10 cellular contexts compared by ENCODE assay signal in the genomic region with DNA sequence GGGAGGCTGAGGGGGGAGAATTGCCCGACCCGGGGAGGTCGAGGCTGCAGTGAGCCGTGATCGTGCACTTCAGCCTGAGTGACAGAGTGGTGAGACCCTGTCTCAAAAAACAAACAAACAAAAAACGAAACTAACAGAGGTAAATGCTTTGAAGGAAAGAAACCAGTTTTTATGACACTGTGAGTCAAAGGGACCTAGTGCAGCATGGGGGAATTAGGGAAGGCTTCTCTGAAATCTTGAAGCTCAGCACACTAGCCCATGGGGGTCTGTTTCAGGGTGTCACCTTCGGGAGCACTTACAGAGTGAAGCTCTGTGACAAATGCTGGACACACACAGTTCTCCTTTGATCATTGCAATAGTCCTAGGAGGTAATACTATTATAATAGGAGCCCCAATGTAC. TPM values are rescaled to one million over a fixed set of nuclear protein-coding genes. Genes with fewer than 3 reads are reported as not detected.
DNase-seq lines count a peak whose midpoint lies in the region; ATAC-seq, FAIRE-seq and TF ChIP-seq lines count a peak whose summit lies in the region.
"Had no signal": no experiment of that assay in that cellular context is flagged by ENCODE, and none has a peak within 500 bp of the region (broad histone marks: within the 10 kb centered on the region; RNA-seq: fewer than 3 reads in every experiment).

No MANE protein-coding gene starts in this region.

- no peak for TF ChIP-seq CTCF in tibial nerve (IDR thresholded peaks at IDR 0.05)
- TF ChIP-seq CTCF in RWPE1 (conservative IDR thresholded peaks at IDR 0.05; ENCODE audit: low read depth) = no peak

- H3K4me1 ChIP-seq in mesodermal cell (ENCODE audit: control insufficient read depth, insufficient read depth, low read length, poor library complexity, severe bottlenecking) (peaks cover 54% of the 10 kb centered on the region), tibial nerve (peaks cover 0 to 45% (median 27%) of the 10 kb centered on the region in 4 donors), small intestine (ENCODE audit: control insufficient read depth in 2 of 2, insufficient read depth in 1 of 2, low read depth in 1 of 2, low read length in 1 of 2) (peaks cover 0 to 6% of the 10 kb centered on the region in 2 donors)
- H3K4me1 ChIP-seq: ascending aorta had no signal

- H3K4me1 Mint-ChIP-seq in activated naive CD8-positive, alpha-beta T cell treated with anti-CD3 and anti-CD28 coated beads for 36 hours = peaks cover 13% of the 10 kb centered on the region
- peaks cover 34% of the 10 kb centered on the region for H3K4me1 Mint-ChIP-seq in activated naive CD8-positive, alpha-beta T cell treated with anti-CD3 and anti-CD28 coated beads, Interleukin-2, amount 50 U/mL, for 24 hours

- no peaks in the 10 kb centered on the region for H3K36me3 Mint-ChIP-seq in activated naive CD8-positive, alpha-beta T cell treated with anti-CD3 and anti-CD28 coated beads for 36 hours
- H3K36me3 Mint-ChIP-seq in activated naive CD8-positive, alpha-beta T cell treated with anti-CD3 and anti-CD28 coated beads, Interleukin-2, amount 50 U/mL, for 24 hours (ENCODE audit: low read depth) = no peaks in the 10 kb centered on the region

- H3K27me3 ChIP-seq in tibial nerve (no peaks in the 10 kb centered on the region), small intestine (ENCODE audit: control insufficient read depth in 2 of 2, insufficient read depth in 2 of 2, low read length in 2 of 2) (no peaks in the 10 kb centered on the region)
- H3K27me3 ChIP-seq: ascending aorta had no signal

- TF ChIP-seq POLR2A in tibial nerve (IDR thresholded peaks at IDR 0.05) = no peak

- H3K27ac Mint-ChIP-seq in activated naive CD8-positive, alpha-beta T cell treated with anti-CD3 and anti-CD28 coated beads for 36 hours = peak overlapping the region; percentile 68
- H3K27ac Mint-ChIP-seq in activated naive CD8-positive, alpha-beta T cell treated with anti-CD3 and anti-CD28 coated beads, Interleukin-2, amount 50 U/mL, for 24 hours = no peak overlapping the region

- no peaks in the 10 kb centered on the region for H3K9me3 Mint-ChIP-seq in activated naive CD8-positive, alpha-beta T cell treated with anti-CD3 and anti-CD28 coated beads for 36 hours
- no peaks in the 10 kb centered on the region for H3K9me3 Mint-ChIP-seq in activated naive CD8-positive, alpha-beta T cell treated with anti-CD3 and anti-CD28 coated beads, Interleukin-2, amount 50 U/mL, for 24 hours

- WGBS in mesodermal cell (ENCODE audit: insufficient coverage in 2 of 2), 2 experiments = 79 to 93% methylated on average over 2 to 6 of the region's 7 CpGs
- WGBS in tibial nerve, 2 donors = 71 to 73% methylated on average over 7 of the region's 7 CpGs
- WGBS in small intestine, 3 donors = 27 to 47% (median 38%) methylated on average over 7 of the region's 7 CpGs

- POLR2A ChIA-PET in RWPE1 (lab: Yijun Ruan, JAX; ENCODE audit: low non-redundant PET) = no interaction called here

- H3K36me3 ChIP-seq in mesodermal cell (ENCODE audit: control insufficient read depth, insufficient read depth, low read length) (peaks cover 9% of the 10 kb centered on the region), tibial nerve (peaks cover 0 to 6% (median 0%) of the 10 kb centered on the region in 3 donors), small intestine (ENCODE audit: control insufficient read depth in 2 of 2, insufficient read depth in 2 of 2, low read length in 2 of 2) (no peaks in the 10 kb centered on the region)
- H3K36me3 ChIP-seq: ascending aorta had no signal

- CTCF ChIA-PET in RWPE1 (lab: Yijun Ruan, JAX) = no interaction called here

- H3K4me3 ChIP-seq in mesodermal cell (ENCODE audit: extremely low read depth, insufficient read depth, low read length, poor library complexity, severe bottlenecking) (no peak overlapping the region), tibial nerve (peak overlapping the region in 1 of 4 donors; percentile 20), small intestine (ENCODE audit: low read depth in 1 of 2, low read length in 2 of 2) (no peak overlapping the region)
- H3K4me3 ChIP-seq: ascending aorta had no signal

- no peak for ATAC-seq in activated naive CD8-positive, alpha-beta T cell treated with anti-CD3 and anti-CD28 coated beads, Interleukin-2, amount 50 U/mL, for 24 hours
- no peak for ATAC-seq in GM21529 (IDR thresholded peaks at IDR 0.05; ENCODE audit: unreplicated experiment)

- H3K27me3 Mint-ChIP-seq in activated naive CD8-positive, alpha-beta T cell treated with anti-CD3 and anti-CD28 coated beads for 36 hours = peaks cover 3% of the 10 kb centered on the region
- H3K27me3 Mint-ChIP-seq in activated naive CD8-positive, alpha-beta T cell treated with anti-CD3 and anti-CD28 coated beads, Interleukin-2, amount 50 U/mL, for 24 hours = no peaks in the 10 kb centered on the region

- DNase-seq in activated naive CD8-positive, alpha-beta T cell treated with anti-CD3 and anti-CD28 coated beads for 36 hours = no peak
- no peak for DNase-seq in activated naive CD8-positive, alpha-beta T cell treated with anti-CD3 and anti-CD28 coated beads, Interleukin-2, amount 50 U/mL, for 24 hours
- no peak for DNase-seq in caudate nucleus (lab: John Stamatoyannopoulos, UW)
- DNase-seq in tibial nerve (ENCODE audit: low spot score in 2 of 2) = no peak
- DNase-seq in small intestine = no peak
- no peak for DNase-seq in RWPE1 (ENCODE audit: low spot score)
- DNase-seq: activated CD4-positive, alpha-beta T cell treated with anti-CD3 and anti-CD28 coated beads for 1 hour had no signal

- H3K9me3 ChIP-seq in mesodermal cell (ENCODE audit: control insufficient read depth, low read length) (peaks cover 4% of the 10 kb centered on the region), tibial nerve (peaks cover 0 to 3% (median 0%) of the 10 kb centered on the region in 4 donors), small intestine (ENCODE audit: control insufficient read depth, low read depth) (no peaks in the 10 kb centered on the region)
- H3K9me3 ChIP-seq: ascending aorta had no signal

- peak overlapping the region; percentile 77 for H3K27ac ChIP-seq in caudate nucleus (ENCODE audit: low read depth, low read length)
- H3K27ac ChIP-seq in mesodermal cell (ENCODE audit: low read depth, low read length, severe bottlenecking) = peak overlapping the region; percentile 97
- H3K27ac ChIP-seq in tibial nerve = peak overlapping the region; percentile 71 to 89 (median 75)
- H3K27ac ChIP-seq in small intestine (ENCODE audit: low read depth in 1 of 2, low read length in 1 of 2) = peak overlapping the region in 1 of 2 donors; percentile 87
- no peak overlapping the region; the same call in 1 of the 2 replicates for H3K27ac ChIP-seq in RWPE1

- TF ChIP-seq EP300 in tibial nerve (IDR thresholded peaks at IDR 0.05) = no peak

- H3K4me3 Mint-ChIP-seq in activated naive CD8-positive, alpha-beta T cell treated with anti-CD3 and anti-CD28 coated beads for 36 hours = no peak overlapping the region
- no peak overlapping the region for H3K4me3 Mint-ChIP-seq in activated naive CD8-positive, alpha-beta T cell treated with anti-CD3 and anti-CD28 coated beads, Interleukin-2, amount 50 U/mL, for 24 hours

- no peak for FAIRE-seq in small intestine (lab: Jason Lieb, UNC)

RNA-seq across cellular contexts. Expression of gene ITPRIPL2, which starts 16.6 kb away (rescaled TPM):
- total RNA-seq in activated naive CD8-positive, alpha-beta T cell treated with anti-CD3 and anti-CD28 coated beads for 36 hours = under 1 TPM; 0.35 to 0.38 TPM
- 25.5 TPM for polyA plus RNA-seq in mesodermal cell (2013, experiment 1 of 2)
- 20.6 TPM for polyA plus RNA-seq in mesodermal cell (2013, experiment 2 of 2)
- total RNA-seq in tibial nerve = 10 to 100 TPM; 51.3 to 68.7 (median 59.6) TPM
- 1 to 10 TPM; 3.6 to 7.2 (median 5.1) TPM for polyA plus RNA-seq in small intestine

RNA-seq across cellular contexts. Expression of gene SYT17, which starts 37.7 kb away (rescaled TPM):
- total RNA-seq in activated naive CD8-positive, alpha-beta T cell treated with anti-CD3 and anti-CD28 coated beads for 36 hours = under 1 TPM in 1 of 2 experiments, not detected in 1; 0.14 TPM
- polyA plus RNA-seq in mesodermal cell (2013, experiment 1 of 2) = 21.5 TPM
- polyA plus RNA-seq in mesodermal cell (2013, experiment 2 of 2) = 15.4 TPM
- total RNA-seq in tibial nerve = 10 to 100 TPM in 2 of 4 donors, 1 to 10 TPM in 2; 8.1 to 33.9 (median 12.7) TPM
- 1 to 10 TPM; 1.8 to 4.1 (median 2.5) TPM for polyA plus RNA-seq in small intestine

Comparison
In these comparisons a context has a peak if more than half of its experiments do, and no peak if none do; other contexts are left out.
1. RNA of gene ITPRIPL2, which starts 16.6 kb away (total RNA-seq): 51.3 to 68.7 TPM in tibial nerve; 0.35 to 0.38 TPM in activated naive CD8-positive, alpha-beta T cell treated with anti-CD3 and anti-CD28 coated beads for 36 hours; every median in the first group is over 10 times any median in the second.
2. RNA of gene SYT17, which starts 37.7 kb away (total RNA-seq): 8.1 to 33.9 TPM in tibial nerve; 0.14 TPM in activated naive CD8-positive, alpha-beta T cell treated with anti-CD3 and anti-CD28 coated beads for 36 hours; every median in the first group is over 4 times any median in the second.